26 cellular contexts compared by ENCODE assay signal in genomic region chr20:59673288-59673997, GRCh38.
DNase-seq lines count a peak whose midpoint lies in the region; ATAC-seq and TF ChIP-seq lines count a peak whose summit lies in the region.
"Had no signal": no experiment of that assay in that cellular context is flagged by ENCODE, and none has a peak within 500 bp of the region (broad histone marks: within the 10 kb centered on the region; RNA-seq: fewer than 3 reads in every experiment).

No MANE protein-coding gene starts in this region.

- H3K36me3 Mint-ChIP-seq in activated CD8-positive, alpha-beta memory T cell treated with anti-CD3 and anti-CD28 coated beads, Interleukin-2, amount 10 ng/mL, durations not matched to agents 7 days and 5 days = no peaks in the 10 kb centered on the region
- no peaks in the 10 kb centered on the region for H3K36me3 Mint-ChIP-seq in osteocyte (ENCODE audit: unreplicated experiment)
- no peaks in the 10 kb centered on the region for H3K36me3 Mint-ChIP-seq in CD8-positive, alpha-beta memory T cell
- H3K36me3 Mint-ChIP-seq: CD4-positive, alpha-beta memory T cell; IgD-negative memory B cell had no signal

- ATAC-seq in activated CD8-positive, alpha-beta memory T cell treated with anti-CD3 and anti-CD28 coated beads, Interleukin-2, amount 10 ng/mL, durations not matched to agents 7 days and 5 days = no peak
- ATAC-seq: GM23338, PC-3, Right ventricle myocardium inferior, SK-N-SH treated with all-trans-retinoic acid at 6 μM for 48 hours had no signal

- no peak overlapping the region for H3K4me3 Mint-ChIP-seq in activated CD8-positive, alpha-beta memory T cell treated with anti-CD3 and anti-CD28 coated beads, Interleukin-2, amount 10 ng/mL, durations not matched to agents 7 days and 5 days
- H3K4me3 Mint-ChIP-seq in osteocyte (ENCODE audit: unreplicated experiment) = no peak overlapping the region
- no peak overlapping the region for H3K4me3 Mint-ChIP-seq in CD8-positive, alpha-beta memory T cell
- H3K4me3 Mint-ChIP-seq: CD4-positive, alpha-beta memory T cell; GM23338; H9; IgD-negative memory B cell had no signal

- in situ Hi-C loops in G401 (cut with HindIII; ENCODE audit: low sequenced_read_pairs) = no loop called here

- H3K27me3 Mint-ChIP-seq in activated CD8-positive, alpha-beta memory T cell treated with anti-CD3 and anti-CD28 coated beads, Interleukin-2, amount 10 ng/mL, durations not matched to agents 7 days and 5 days = peaks cover 7% of the 10 kb centered on the region
- peaks cover 1% of the 10 kb centered on the region for H3K27me3 Mint-ChIP-seq in osteocyte (ENCODE audit: unreplicated experiment)
- peaks cover 4 to 20% of the 10 kb centered on the region in 2 donors for H3K27me3 Mint-ChIP-seq in CD8-positive, alpha-beta memory T cell

- H3K27me3 ChIP-seq in BE2C = peaks cover 15% of the 10 kb centered on the region
- H3K27me3 ChIP-seq in CD8-positive, alpha-beta memory T cell (ENCODE audit: insufficient read depth, low read length, poor library complexity, severe bottlenecking) = peaks cover 4% of the 10 kb centered on the region

- H3K9me3 Mint-ChIP-seq in activated CD8-positive, alpha-beta memory T cell treated with anti-CD3 and anti-CD28 coated beads, Interleukin-2, amount 10 ng/mL, durations not matched to agents 7 days and 5 days (ENCODE audit: low read depth) = no peaks in the 10 kb centered on the region
- no peaks in the 10 kb centered on the region for H3K9me3 Mint-ChIP-seq in osteocyte (ENCODE audit: unreplicated experiment)
- peaks cover 0 to 2% (median 0%) of the 10 kb centered on the region in 5 donors for H3K9me3 Mint-ChIP-seq in CD8-positive, alpha-beta memory T cell
- H3K9me3 Mint-ChIP-seq: CD4-positive, alpha-beta memory T cell; GM23338 had no signal

- CTCF ChIA-PET in activated CD8-positive, alpha-beta memory T cell treated with anti-CD3 and anti-CD28 coated beads, Interleukin-2, amount 10 ng/mL, durations not matched to agents 7 days and 5 days (lab: Charles Lee) = no interaction called here
- CTCF ChIA-PET in CD8-positive, alpha-beta memory T cell (lab: Charles Lee) = no interaction called here

- no peak for TF ChIP-seq CTCF in osteocyte (IDR thresholded peaks at IDR 0.05)
- TF ChIP-seq CTCF in BE2C (IDR thresholded peaks at IDR 0.05; ENCODE audit: low read depth, low read length) = no peak

- H3K4me3 ChIP-seq in BE2C (ENCODE audit: low read depth, low read length) = no peak overlapping the region
- no peak overlapping the region for H3K4me3 ChIP-seq in CD8-positive, alpha-beta memory T cell (ENCODE audit: low read length)
- H3K4me3 ChIP-seq: GM23338, SJCRH30 had no signal

- H3K27ac ChIP-seq in CD8-positive, alpha-beta memory T cell (ENCODE audit: low read depth, low read length) = no peak overlapping the region
- H3K27ac ChIP-seq: KMS-11, SJCRH30 had no signal

- no peaks in the 10 kb centered on the region for H3K4me1 Mint-ChIP-seq in activated CD8-positive, alpha-beta memory T cell treated with anti-CD3 and anti-CD28 coated beads, Interleukin-2, amount 10 ng/mL, durations not matched to agents 7 days and 5 days
- H3K4me1 Mint-ChIP-seq in osteocyte (ENCODE audit: unreplicated experiment) = no peaks in the 10 kb centered on the region
- no peaks in the 10 kb centered on the region for H3K4me1 Mint-ChIP-seq in CD8-positive, alpha-beta memory T cell
- H3K4me1 Mint-ChIP-seq: CD4-positive, alpha-beta memory T cell; H9; IgD-negative memory B cell had no signal

- H3K9me3 ChIP-seq in BE2C = no peaks in the 10 kb centered on the region
- H3K9me3 ChIP-seq in CD8-positive, alpha-beta memory T cell (ENCODE audit: low read length) = no peaks in the 10 kb centered on the region
- H3K9me3 ChIP-seq: Caco-2, SJCRH30 had no signal

- H3K4me1 ChIP-seq in BE2C = no peaks in the 10 kb centered on the region
- no peaks in the 10 kb centered on the region for H3K4me1 ChIP-seq in CD8-positive, alpha-beta memory T cell (ENCODE audit: insufficient read depth, low read length)
- H3K4me1 ChIP-seq: Caco-2, SJCRH30 had no signal

- peak; percentile 22 for DNase-seq in activated CD8-positive, alpha-beta memory T cell treated with anti-CD3 and anti-CD28 coated beads, Interleukin-2, amount 10 ng/mL, durations not matched to agents 7 days and 5 days
- no peak for DNase-seq in activated CD8-positive, alpha-beta memory T cell treated with anti-CD3 and anti-CD28 coated beads, Interleukin-2, amount 50 U/mL, for 48 hours
- DNase-seq in G401 (ENCODE audit: low spot score) (peak; percentile 61), ecto neural progenitor cell (ENCODE audit: low spot score) (peak; percentile 35), osteocyte (ENCODE audit: extremely low spot score, unreplicated experiment) (peak; percentile 67), BE2C (no peak), DMS 273 treated with DMSO at 0.1 percent for 48 hours (lab: John Stamatoyannopoulos, UW) (no peak)
- no peak for DNase-seq in CD8-positive, alpha-beta memory T cell
- DNase-seq: 8988T; ACHN; Caco-2; CD4-positive, alpha-beta memory T cell; DND-41; H9; MM.1S; NCI-H2029; NCI-H446 treated with DMSO at 0.1 percent for 48 hours; NCI-H82; NK-92 treated with Interleukin-12 subunit alpha and Interleukin-12 subunit beta, amount 100 ng/mL, for 24 hours; PC-3 had no signal

- H3K27ac Mint-ChIP-seq in activated CD8-positive, alpha-beta memory T cell treated with anti-CD3 and anti-CD28 coated beads, Interleukin-2, amount 10 ng/mL, durations not matched to agents 7 days and 5 days = no peak overlapping the region
- no peak overlapping the region for H3K27ac Mint-ChIP-seq in osteocyte (ENCODE audit: unreplicated experiment)
- no peak overlapping the region for H3K27ac Mint-ChIP-seq in CD8-positive, alpha-beta memory T cell
- H3K27ac Mint-ChIP-seq: CD4-positive, alpha-beta memory T cell; GM23338; H9; IgD-negative memory B cell had no signal

- no peaks in the 10 kb centered on the region for H3K36me3 ChIP-seq in BE2C
- no peaks in the 10 kb centered on the region for H3K36me3 ChIP-seq in CD8-positive, alpha-beta memory T cell (ENCODE audit: insufficient read depth, low read length)
- H3K36me3 ChIP-seq: SJCRH30 had no signal

- POLR2A ChIA-PET in CD8-positive, alpha-beta memory T cell (lab: Charles Lee) = no interaction called here

Comparison
In these comparisons a context has a peak if more than half of its experiments do, and no peak if none do; other contexts are left out.
1. DNase-seq: peak in activated CD8-positive, alpha-beta memory T cell treated with anti-CD3 and anti-CD28 coated beads, Interleukin-2, amount 10 ng/mL, durations not matched to agents 7 days and 5 days (single experiment), G401 (single experiment), ecto neural progenitor cell (single experiment) and osteocyte (single experiment); none in activated CD8-positive, alpha-beta memory T cell treated with anti-CD3 and anti-CD28 coated beads, Interleukin-2, amount 50 U/mL, for 48 hours (single experiment), BE2C (single experiment), DMS 273 treated with DMSO at 0.1 percent for 48 hours (single experiment) and CD8-positive, alpha-beta memory T cell (0 of 5).